ENCODE assay signal across 21 cellular contexts in genomic region chr2:230862292-230862691, GRCh38.
"Had no signal": no experiment of that assay in that cellular context is flagged by ENCODE, and none has a peak within 500 bp of the region (broad histone marks: within the 10 kb centered on the region; RNA-seq: fewer than 3 reads in every experiment).

No MANE protein-coding gene starts in this region.

- H3K4me3 ChIP-seq: body of pancreas, colonic mucosa, tibial nerve had no signal

- DNase-seq: activated CD4-positive, alpha-beta memory T cell treated with anti-CD3 and anti-CD28 coated beads, Interleukin-2, amount 10 ng/mL, durations not matched to agents 7 days and 5 days; activated CD4-positive, alpha-beta T cell treated with anti-CD3 and anti-CD28 coated beads for 36 hours; activated effector memory CD4-positive, alpha-beta T cell treated with anti-CD3 and anti-CD28 coated beads, Interleukin-2, amount 50 U/mL, for 16 hours; activated T-cell treated with anti-CD3 and anti-CD28 coated beads, Interleukin-2, amount 50 U/mL, for 48 hours; amniotic stem cell; body of pancreas; central memory CD4-positive, alpha-beta T cell; colonic mucosa; foreskin keratinocyte; hippocampal formation; occipital lobe; stimulated activated CD4-positive, alpha-beta T cell treated with anti-CD3 and anti-CD28 coated beads, Interleukin-12 subunit alpha, Interleukin-12 subunit beta, amount 100 ng/mL, for 4 hours; stimulated activated CD4-positive, alpha-beta T cell treated with anti-CD3 and anti-CD28 coated beads, Interleukin-1b, Interleukin-23, amount 100 ng/mL, for 48 hours; stimulated activated naive CD8-positive, alpha-beta T cell treated with anti-CD3 and anti-CD28 coated beads, Interleukin-15, Interleukin-2, amounts not matched to agents 100 U/mL and 50 U/mL, for 24 hours; substantia nigra had no signal

- H3K4me3 Mint-ChIP-seq: activated CD4-positive, alpha-beta memory T cell treated with anti-CD3 and anti-CD28 coated beads, Interleukin-2, amount 10 ng/mL, durations not matched to agents 7 days and 5 days; activated CD4-positive, alpha-beta T cell treated with anti-CD3 and anti-CD28 coated beads for 36 hours; mesothelial cell of epicardium had no signal

- H3K36me3 ChIP-seq: colonic mucosa, tibial nerve had no signal

- H3K27ac ChIP-seq: body of pancreas, colonic mucosa, foreskin keratinocyte, tibial nerve had no signal

- H3K27ac Mint-ChIP-seq: activated CD4-positive, alpha-beta memory T cell treated with anti-CD3 and anti-CD28 coated beads, Interleukin-2, amount 10 ng/mL, durations not matched to agents 7 days and 5 days; activated CD4-positive, alpha-beta T cell treated with anti-CD3 and anti-CD28 coated beads for 36 hours; activated naive CD4-positive, alpha-beta T cell treated with anti-CD3 and anti-CD28 coated beads, Interleukin-2, amount 50 U/mL, for 72 hours; progenitor cell of endocrine pancreas had no signal

- H3K27me3 ChIP-seq: body of pancreas, colonic mucosa had no signal

- H3K9me3 Mint-ChIP-seq: activated naive CD4-positive, alpha-beta T cell treated with anti-CD3 and anti-CD28 coated beads, Interleukin-2, amount 50 U/mL, for 72 hours; endodermal cell; natural killer cell treated with Interleukin-12 subunit alpha and Interleukin-12 subunit beta and Interleukin-15 and Interleukin-18, amount 100 ng/mL, for 72 hours had no signal

- H3K9me3 ChIP-seq: body of pancreas, colonic mucosa had no signal

- H3K4me1 ChIP-seq: foreskin keratinocyte had no signal

- H3K36me3 Mint-ChIP-seq: activated naive CD4-positive, alpha-beta T cell treated with anti-CD3 and anti-CD28 coated beads, Interleukin-2, amount 50 U/mL, for 72 hours; mesothelial cell of epicardium; natural killer cell treated with Interleukin-12 subunit alpha and Interleukin-12 subunit beta and Interleukin-15 and Interleukin-18, amount 100 ng/mL, for 72 hours had no signal

- ATAC-seq: activated naive CD4-positive, alpha-beta T cell treated with anti-CD3 and anti-CD28 coated beads, Interleukin-2, amount 50 U/mL, for 72 hours; body of pancreas; foreskin keratinocyte; natural killer cell treated with Interleukin-12 subunit alpha and Interleukin-12 subunit beta and Interleukin-15 and Interleukin-18, amount 100 ng/mL, for 72 hours; stimulated activated naive CD8-positive, alpha-beta T cell treated with anti-CD3 and anti-CD28 coated beads, Interleukin-15, Interleukin-2, amounts not matched to agents 100 U/mL and 50 U/mL, for 24 hours had no signal
